In genomic region chr16:30966033-30966619, GRCh38 we compare ENCODE assay signal across 14 cellular contexts.
"Had no signal": no experiment of that assay in that cellular context is flagged by ENCODE, and none has a peak within 500 bp of the region (broad histone marks: within the 10 kb centered on the region; RNA-seq: fewer than 3 reads in every experiment).

No MANE protein-coding gene starts in this region.

- H3K27me3 ChIP-seq: adrenal gland had no signal

- H3K4me1 ChIP-seq: adrenal gland, left ventricle myocardium inferior had no signal

- H3K9me3 Mint-ChIP-seq: activated T-cell treated with anti-CD3 and anti-CD28 coated beads, Interleukin-2, amount 50 U/mL, for 72 hours; central memory CD8-positive, alpha-beta T cell; nephron progenitor cell; T-helper 1 cell treated with Interleukin-12 subunit alpha and Interleukin-12 subunit beta and Interleukin-4 antibody, amounts not matched to agents 30 μg/mL and 1 μg/mL, for 36 hours had no signal

- H3K27me3 Mint-ChIP-seq: central memory CD8-positive, alpha-beta T cell had no signal

- H3K27ac Mint-ChIP-seq: activated T-cell treated with anti-CD3 and anti-CD28 coated beads, Interleukin-2, amount 50 U/mL, for 72 hours; T-helper 1 cell treated with Interleukin-12 subunit alpha and Interleukin-12 subunit beta and Interleukin-4 antibody, amounts not matched to agents 30 μg/mL and 1 μg/mL, for 36 hours had no signal

- DNase-seq: activated CD4-positive, alpha-beta T cell treated with anti-CD3 and anti-CD28 coated beads, Interleukin-2, amount 50 U/mL, for 48 hours; activated CD4-positive, CD25-positive, alpha-beta regulatory T cell treated with anti-CD3 and anti-CD28 coated beads, Interleukin-2, amount 50 U/mL, for 72 hours; activated T-cell treated with anti-CD3 and anti-CD28 coated beads, Interleukin-2, amount 50 U/mL, for 72 hours; adrenal gland; head of caudate nucleus; islet precursor cell; left ventricle myocardium inferior; mesenchymal stem cell; nephron progenitor cell; SK-N-SH; stimulated activated CD4-positive, alpha-beta T cell treated with anti-CD3 and anti-CD28 coated beads, Interleukin-15, amount 100 ng/mL, for 24 hours; stimulated activated CD4-positive, alpha-beta T cell treated with anti-CD3 and anti-CD28 coated beads, Interleukin-4, amount 100 ng/mL, for 4 hours had no signal

- H3K9me3 ChIP-seq: adrenal gland, left ventricle myocardium inferior, SK-N-SH had no signal

- H3K27ac ChIP-seq: adrenal gland, left ventricle myocardium inferior had no signal

- H3K4me1 Mint-ChIP-seq: nephron progenitor cell had no signal

- H3K4me3 Mint-ChIP-seq: activated T-cell treated with anti-CD3 and anti-CD28 coated beads, Interleukin-2, amount 50 U/mL, for 72 hours; central memory CD8-positive, alpha-beta T cell; nephron progenitor cell; T-helper 1 cell treated with Interleukin-12 subunit alpha and Interleukin-12 subunit beta and Interleukin-4 antibody, amounts not matched to agents 30 μg/mL and 1 μg/mL, for 36 hours had no signal

- ATAC-seq: activated T-cell treated with anti-CD3 and anti-CD28 coated beads, Interleukin-2, amount 50 U/mL, for 72 hours had no signal

- H3K4me2 ChIP-seq: SK-N-SH had no signal

- H3K4me3 ChIP-seq: adrenal gland, left ventricle myocardium inferior had no signal

- H3K9ac ChIP-seq: SK-N-SH had no signal
